1 cellular context compared by ENCODE assay signal in the genomic region with DNA sequence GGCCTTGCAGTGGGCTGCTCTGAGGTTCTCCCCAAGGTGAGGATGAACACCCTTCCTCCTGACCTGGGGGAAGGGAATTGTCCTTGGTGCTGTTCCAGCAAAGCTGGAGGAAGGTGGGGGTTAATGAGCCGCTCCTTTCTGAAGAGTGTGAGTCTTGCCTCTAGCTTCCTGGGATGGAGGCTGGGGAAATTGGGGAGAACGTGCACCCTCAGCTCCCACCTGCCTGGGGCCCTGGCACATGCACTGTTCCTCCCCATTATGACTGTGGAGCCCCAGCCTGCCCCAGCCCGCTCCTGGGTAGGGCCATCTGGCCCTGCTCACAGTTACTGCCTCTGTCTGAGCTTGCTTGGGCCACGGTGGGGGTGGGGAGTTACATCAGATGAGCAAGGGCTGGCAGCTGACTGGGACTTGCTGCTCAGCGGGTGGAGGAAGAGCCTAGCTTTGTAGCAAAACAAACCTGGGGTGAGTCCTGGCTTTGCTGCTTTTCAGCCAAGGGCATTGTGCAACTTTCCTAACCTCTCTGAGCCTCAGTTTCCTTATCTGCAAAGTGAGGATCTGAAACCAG.
TF ChIP-seq lines count a peak whose summit lies in the region.

No MANE protein-coding gene starts in this region.

TF ChIP-seq in HepG2, 621 proteins besides CTCF, POLR2A, EP300 and RAD21 (continued from another document):
- TF ChIP-seq, protein P1, sequence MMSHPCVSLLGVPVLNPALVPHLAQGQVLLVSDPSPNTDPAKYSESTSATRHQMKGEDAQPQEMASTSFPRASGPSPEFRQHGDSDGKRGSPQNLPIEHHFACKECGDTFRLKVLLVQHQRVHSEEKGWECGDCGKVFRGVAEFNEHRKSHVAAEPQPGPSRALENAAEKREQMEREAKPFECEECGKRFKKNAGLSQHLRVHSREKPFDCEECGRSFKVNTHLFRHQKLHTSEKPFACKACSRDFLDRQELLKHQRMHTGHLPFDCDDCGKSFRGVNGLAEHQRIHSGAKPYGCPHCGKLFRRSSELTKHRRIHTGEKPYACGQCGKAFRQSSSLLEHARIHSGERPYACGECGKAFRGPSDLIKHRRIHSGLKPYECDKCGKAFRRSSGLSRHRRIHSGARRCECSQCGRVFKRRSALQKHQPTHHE (CRISPR knock-in tag; IDR thresholded peaks at IDR 0.05; ENCODE audit: borderline replicate concordance): no peak
- TF ChIP-seq NR1H2 (CRISPR knock-in tag; IDR thresholded peaks at IDR 0.05; ENCODE audit: borderline replicate concordance, low read depth): no peak
- TF ChIP-seq, protein P2, sequence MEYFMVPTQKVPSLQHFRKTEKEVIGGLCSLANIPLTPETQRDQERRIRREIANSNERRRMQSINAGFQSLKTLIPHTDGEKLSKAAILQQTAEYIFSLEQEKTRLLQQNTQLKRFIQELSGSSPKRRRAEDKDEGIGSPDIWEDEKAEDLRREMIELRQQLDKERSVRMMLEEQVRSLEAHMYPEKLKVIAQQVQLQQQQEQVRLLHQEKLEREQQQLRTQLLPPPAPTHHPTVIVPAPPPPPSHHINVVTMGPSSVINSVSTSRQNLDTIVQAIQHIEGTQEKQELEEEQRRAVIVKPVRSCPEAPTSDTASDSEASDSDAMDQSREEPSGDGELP (IDR thresholded peaks at IDR 0.05; ENCODE audit: borderline replicate concordance, low read depth): peak; percentile 35; the same call in 1 of the 2 replicates
- TF ChIP-seq CEBPB (IDR thresholded peaks at IDR 0.05; ENCODE audit: borderline replicate concordance, low read depth, low read length): peak; percentile 44; the same call in 1 of the 2 replicates
- TF ChIP-seq, protein P3, sequence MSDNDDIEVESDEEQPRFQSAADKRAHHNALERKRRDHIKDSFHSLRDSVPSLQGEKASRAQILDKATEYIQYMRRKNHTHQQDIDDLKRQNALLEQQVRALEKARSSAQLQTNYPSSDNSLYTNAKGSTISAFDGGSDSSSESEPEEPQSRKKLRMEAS (IDR thresholded peaks at IDR 0.05): no peak
